Comparison of ENCODE assay signal across 10 cellular contexts in the genomic region with DNA sequence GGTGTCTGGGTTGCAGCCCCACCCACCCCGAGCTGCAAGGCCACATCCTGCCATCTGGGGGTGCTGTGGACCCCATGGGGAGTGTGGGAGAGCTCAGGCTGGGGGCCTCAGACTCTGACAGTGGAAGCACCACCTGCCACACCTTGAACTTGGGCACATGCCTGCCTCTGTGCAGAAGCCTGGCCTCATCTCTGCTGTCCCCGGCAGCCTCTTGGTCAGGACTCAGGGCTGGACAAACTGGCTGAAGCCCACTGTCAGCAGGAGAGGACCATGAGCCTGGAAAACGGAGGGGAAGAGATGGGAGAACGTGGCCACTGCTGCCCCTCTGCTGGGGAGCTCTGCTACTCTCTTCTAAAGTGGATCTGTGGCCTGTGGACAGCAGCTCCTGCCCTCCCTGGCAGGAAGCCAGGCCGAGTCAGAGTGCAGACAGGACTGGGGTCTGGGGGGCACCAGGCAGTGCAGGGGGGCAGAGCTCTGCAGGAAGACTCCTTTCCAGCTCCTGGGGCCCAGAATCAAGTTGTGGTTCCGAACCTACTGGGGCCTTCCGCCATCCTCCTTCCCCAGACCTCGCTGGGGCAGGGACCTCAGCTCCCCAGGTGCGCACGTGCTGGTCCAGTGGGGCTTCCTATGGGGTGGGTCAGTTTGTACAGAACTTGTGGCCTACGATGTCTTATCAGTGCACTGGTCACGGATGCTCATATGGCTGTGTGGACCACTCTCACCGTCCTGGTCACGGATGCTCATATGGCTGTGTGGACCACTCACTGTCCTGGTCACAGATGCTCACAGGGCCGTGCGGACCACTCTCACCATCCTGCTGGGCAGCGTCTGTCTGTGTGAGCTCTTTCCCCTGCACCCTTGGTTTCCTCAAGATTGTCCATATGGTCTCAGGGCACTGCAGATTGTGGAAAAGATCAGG.
DNase-seq lines count a peak whose midpoint lies in the region; ATAC-seq, FAIRE-seq and TF ChIP-seq lines count a peak whose summit lies in the region.
"Had no signal": no experiment of that assay in that cellular context is flagged by ENCODE, and none has a peak within 500 bp of the region (broad histone marks: within the 10 kb centered on the region; RNA-seq: fewer than 3 reads in every experiment).

No MANE protein-coding gene starts in this region.

- no peaks in the 10 kb centered on the region for H3K4me1 Mint-ChIP-seq in CD8-positive, alpha-beta T cell (ENCODE audit: low read depth)
- H3K4me1 Mint-ChIP-seq in neural progenitor cell = peaks cover 17% of the 10 kb centered on the region
- H3K4me1 Mint-ChIP-seq: IgD-negative memory B cell had no signal

- no peak overlapping the region for H3K27ac Mint-ChIP-seq in CD8-positive, alpha-beta T cell
- H3K27ac Mint-ChIP-seq in neural progenitor cell = peak overlapping the region; percentile 88
- H3K27ac Mint-ChIP-seq: activated naive CD8-positive, alpha-beta T cell; IgD-negative memory B cell had no signal

- H3K9ac ChIP-seq in GM12878 (ENCODE audit: control insufficient read depth, insufficient read depth, low read length) (no peak overlapping the region), neural progenitor cell (no peak overlapping the region)

- SMC1A ChIA-PET in GM12878 (lab: Charles Lee; ENCODE audit: uncharacterized antibody, unreplicated experiment) = no interaction called here

- CTCF ChIA-PET in CD8-positive, alpha-beta T cell (lab: Charles Lee) = no interaction called here
- CTCF ChIA-PET in GM12878 (lab: Yijun Ruan, JAX) = no interaction called here

- no peaks in the 10 kb centered on the region for H4K20me1 ChIP-seq in GM12878 (ENCODE audit: control insufficient read depth, insufficient read depth)
- no peaks in the 10 kb centered on the region for H4K20me1 ChIP-seq in neural progenitor cell (ENCODE audit: low read depth)

- no peak overlapping the region for H3K4me3 ChIP-seq in CD8-positive, alpha-beta T cell (ENCODE audit: low read depth, low read length)
- H3K4me3 ChIP-seq in GM12878 = no peak overlapping the region
- no peak overlapping the region for H3K4me3 ChIP-seq in neural progenitor cell

- TF ChIP-seq RAD21 in GM12878 (IDR thresholded peaks at IDR 0.05; ENCODE audit: insufficient read depth, low read depth, low read length) = no peak

- no peaks in the 10 kb centered on the region for H3K4me1 ChIP-seq in CD8-positive, alpha-beta T cell (ENCODE audit: insufficient read depth, low read length)
- no peaks in the 10 kb centered on the region for H3K4me1 ChIP-seq in GM12878 (ENCODE audit: control insufficient read depth, insufficient read depth, low read length)
- no peaks in the 10 kb centered on the region for H3K4me1 ChIP-seq in neural progenitor cell

- BruUV-seq in GM12878 (replicated peaks; lab: Mats Ljungman, UMichigan) = no TSS peak

- no peaks in the 10 kb centered on the region for H3K36me3 ChIP-seq in CD8-positive, alpha-beta T cell (ENCODE audit: insufficient read depth, low read length)
- H3K36me3 ChIP-seq in GM12878 (ENCODE audit: control insufficient read depth in 2 of 2, insufficient read depth in 2 of 2, low read length in 1 of 2) = no peaks in the 10 kb centered on the region
- H3K36me3 ChIP-seq in neural progenitor cell = no peaks in the 10 kb centered on the region

- H3K9me3 ChIP-seq in CD8-positive, alpha-beta T cell (ENCODE audit: low read length) = no peaks in the 10 kb centered on the region
- H3K9me3 ChIP-seq in GM12878 (replicated peaks; ENCODE audit: control insufficient read depth, insufficient read depth, low read length) (no peaks in the 10 kb centered on the region), neural progenitor cell (ENCODE audit: low read depth) (no peaks in the 10 kb centered on the region)

- TF ChIP-seq POLR2A in GM12878 (IDR thresholded peaks at IDR 0.05; ENCODE audit: low read depth, low read length) = no peak

- H3K79me2 ChIP-seq in GM12878 (ENCODE audit: control insufficient read depth, insufficient read depth, low read length) (no peaks in the 10 kb centered on the region), neural progenitor cell (ENCODE audit: low read depth) (no peaks in the 10 kb centered on the region)

- H2AFZ ChIP-seq in GM12878 (ENCODE audit: control insufficient read depth, low read depth, low read length) (no peak overlapping the region), neural progenitor cell (replicated peaks) (no peak overlapping the region)

- no peaks in the 10 kb centered on the region for H3K27me3 Mint-ChIP-seq in CD8-positive, alpha-beta T cell (ENCODE audit: low read depth)
- no peaks in the 10 kb centered on the region for H3K27me3 Mint-ChIP-seq in neural progenitor cell (ENCODE audit: insufficient read depth, low read depth)
- H3K27me3 Mint-ChIP-seq: activated naive CD8-positive, alpha-beta T cell; IgD-negative memory B cell had no signal

- peak; percentile 61 for ATAC-seq in CD8-positive, alpha-beta T cell
- peak; percentile 58 for ATAC-seq in GM12878

- H3F3A ChIP-seq in neural progenitor cell (ENCODE audit: low read depth) = no peaks in the 10 kb centered on the region

- FAIRE-seq in GM12878 (lab: Jason Lieb, UNC) = no peak

- intact Hi-C loops in CD8-positive, alpha-beta T cell (cut with DNase I, micrococcal nuclease) = no loop called here
- intact Hi-C loops in GM12878 (cut with micrococcal nuclease; ENCODE audit: unreplicated experiment) = no loop called here

- no peaks in the 10 kb centered on the region for H3K9me3 Mint-ChIP-seq in CD8-positive, alpha-beta T cell
- H3K9me3 Mint-ChIP-seq in neural progenitor cell = no peaks in the 10 kb centered on the region
- H3K9me3 Mint-ChIP-seq: IgD-negative memory B cell had no signal

- WGBS in GM12878 (ENCODE audit: insufficient coverage, insufficient replicate concordance, low lambda C conversion rate, missing lambda C conversion rate) = 62% methylated on average over 17 of the region's 17 CpGs

- RAD21 ChIA-PET in GM12878 (lab: Charles Lee; ENCODE audit: unreplicated experiment) = interaction anchor here (1.0 kb wide), 1 partner anchor 826 kb away, joined by 5 read pairs; no protein-coding TSS in a partner anchor

- H3K4me3 Mint-ChIP-seq in CD8-positive, alpha-beta T cell = no peak overlapping the region
- no peak overlapping the region for H3K4me3 Mint-ChIP-seq in neural progenitor cell
- H3K4me3 Mint-ChIP-seq: activated naive CD8-positive, alpha-beta T cell; IgD-negative memory B cell had no signal

- H3K27ac ChIP-seq in CD8-positive, alpha-beta T cell (ENCODE audit: low read depth, low read length) = no peak overlapping the region
- H3K27ac ChIP-seq in GM12878 (ENCODE audit: control insufficient read depth, insufficient read depth) (no peak overlapping the region), neural progenitor cell (no peak overlapping the region)

- in situ Hi-C loops in GM12878 (cut with MboI) = no loop called here

- no peaks in the 10 kb centered on the region for H3K36me3 Mint-ChIP-seq in CD8-positive, alpha-beta T cell
- H3K36me3 Mint-ChIP-seq in neural progenitor cell = no peaks in the 10 kb centered on the region
- H3K36me3 Mint-ChIP-seq: activated naive CD8-positive, alpha-beta T cell had no signal

- no peak for DNase-seq in CD8-positive, alpha-beta T cell
- DNase-seq in GM12878 (ENCODE audit: low read depth, low spot score) = no peak
- no peak for DNase-seq in neural progenitor cell (ENCODE audit: low spot score)
- no peak for DNase-seq in stimulated activated CD4-positive, alpha-beta T cell treated with anti-CD3 and anti-CD28 coated beads, Interleukin-12 subunit alpha, Interleukin-12 subunit beta, amount 100 ng/mL, for 4 hours
- DNase-seq in NCI-H1105 (lab: John Stamatoyannopoulos, UW) = no peak
- no peak for DNase-seq in NOMO-1 (lab: John Stamatoyannopoulos, UW; ENCODE audit: unreplicated experiment in 2 of 2)
- DNase-seq in NCI-H1436 treated with DMSO at 0.1 percent for 48 hours (lab: John Stamatoyannopoulos, UW) = no peak

- H3K27me3 ChIP-seq in CD8-positive, alpha-beta T cell (ENCODE audit: insufficient read depth, low read length) = no peaks in the 10 kb centered on the region
- H3K27me3 ChIP-seq in GM12878 (replicated peaks in 1 of 2; ENCODE audit: control insufficient read depth in 2 of 2, insufficient read depth in 2 of 2, low read length in 1 of 2) (no peaks in the 10 kb centered on the region), neural progenitor cell (no peaks in the 10 kb centered on the region)

- H3K4me2 ChIP-seq in GM12878 (ENCODE audit: control insufficient read depth, insufficient read depth) (no peak overlapping the region), neural progenitor cell (no peak overlapping the region)

- no peak for TF ChIP-seq CTCF in CD8-positive, alpha-beta T cell (IDR thresholded peaks at IDR 0.05)
- TF ChIP-seq CTCF in GM12872 (IDR thresholded peaks at IDR 0.05; ENCODE audit: insufficient read depth, low read depth, low read length) (peak; percentile 39; the same call in 2 of the 3 replicates), GM12878 (IDR thresholded peaks at IDR 0.05 in 2 of 3, conservative IDR thresholded peaks at IDR 0.05 in 1 of 3; ENCODE audit: control insufficient read depth in 2 of 3, extremely low read depth in 1 of 3, insufficient read depth in 1 of 3, low read depth in 3 of 3, low read length in 3 of 3) (peak; percentile 3 to 25 (median 17); a peak in 2 of 6 replicates), neural progenitor cell (IDR thresholded peaks at IDR 0.05) (no peak)

- no peak for TF ChIP-seq EP300 in GM12878 (IDR thresholded peaks at IDR 0.05; ENCODE audit: borderline replicate concordance in 1 of 2, control insufficient read depth in 1 of 2, low read depth in 2 of 2, low read length in 2 of 2)

- POLR2A ChIA-PET in CD8-positive, alpha-beta T cell (lab: Charles Lee) = no interaction called here
- POLR2A ChIA-PET in GM12878 (lab: Charles Lee) = no interaction called here

TF ChIP-seq in GM12878, 131 proteins besides CTCF, POLR2A, EP300 and RAD21 (continues in another document):
- TF ChIP-seq BACH1 (IDR thresholded peaks at IDR 0.05; ENCODE audit: borderline replicate concordance) = no peak
- TF ChIP-seq, protein P1, sequence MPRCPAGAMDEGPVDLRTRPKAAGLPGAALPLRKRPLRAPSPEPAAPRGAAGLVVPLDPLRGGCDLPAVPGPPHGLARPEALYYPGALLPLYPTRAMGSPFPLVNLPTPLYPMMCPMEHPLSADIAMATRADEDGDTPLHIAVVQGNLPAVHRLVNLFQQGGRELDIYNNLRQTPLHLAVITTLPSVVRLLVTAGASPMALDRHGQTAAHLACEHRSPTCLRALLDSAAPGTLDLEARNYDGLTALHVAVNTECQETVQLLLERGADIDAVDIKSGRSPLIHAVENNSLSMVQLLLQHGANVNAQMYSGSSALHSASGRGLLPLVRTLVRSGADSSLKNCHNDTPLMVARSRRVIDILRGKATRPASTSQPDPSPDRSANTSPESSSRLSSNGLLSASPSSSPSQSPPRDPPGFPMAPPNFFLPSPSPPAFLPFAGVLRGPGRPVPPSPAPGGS (IDR thresholded peaks at IDR 0.05; ENCODE audit: borderline replicate concordance, insufficient read depth, low read depth, low read length, poor library complexity, severe bottlenecking) = no peak

Comparison
In these comparisons a context has a peak if more than half of its experiments do, and no peak if none do; other contexts are left out.
1. CTCF ChIP-seq: peak in GM12872 (single experiment) and GM12878 (3 of 3); none in CD8-positive, alpha-beta T cell (single experiment) and neural progenitor cell (single experiment).